In the genomic region with DNA sequence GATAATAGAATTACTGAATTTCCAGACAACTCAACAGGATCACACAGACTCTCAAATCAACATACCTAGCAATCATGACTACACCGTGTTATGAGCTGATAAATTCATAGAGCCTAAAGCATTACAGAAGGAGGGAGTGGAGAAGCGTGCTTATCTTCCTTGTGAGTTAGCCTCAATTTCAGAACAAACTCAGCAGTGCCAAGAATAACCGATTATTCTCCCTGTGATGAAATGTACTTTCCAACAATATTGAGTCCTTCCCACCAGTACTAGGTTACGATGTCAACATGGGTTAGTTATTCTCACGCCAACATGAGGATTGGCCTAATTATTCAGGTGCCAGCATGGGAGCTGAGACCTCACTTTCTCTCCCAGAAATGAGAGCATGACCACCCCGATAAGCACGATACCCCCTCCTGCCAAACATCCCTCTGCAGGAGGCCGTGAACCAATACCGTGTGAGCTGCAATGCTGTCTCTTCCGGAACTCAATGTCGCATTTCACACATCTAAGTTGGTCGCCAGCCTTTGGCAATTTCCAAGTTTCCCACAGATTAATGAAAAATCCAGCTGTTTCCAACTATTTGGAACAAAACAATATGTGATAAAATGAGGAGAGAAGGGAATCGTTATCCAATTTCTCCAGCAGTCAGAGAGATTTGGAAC, we compare ENCODE assay signal across 21 cellular contexts.
DNase-seq lines count a peak whose midpoint lies in the region; ATAC-seq and TF ChIP-seq lines count a peak whose summit lies in the region.
"Had no signal": no experiment of that assay in that cellular context is flagged by ENCODE, and none has a peak within 500 bp of the region (broad histone marks: within the 10 kb centered on the region; RNA-seq: fewer than 3 reads in every experiment).

No MANE protein-coding gene starts in this region.

- WGBS in gastroesophageal sphincter (ENCODE audit: low coverage in 1 of 2), 2 donors: 52 to 65% methylated on average over 12 to 13 of the region's 13 CpGs

- no peak overlapping the region for H3K4me3 ChIP-seq in gastroesophageal sphincter
- H3K4me3 ChIP-seq in osteoblast (ENCODE audit: insufficient read depth, low read length): no peak overlapping the region
- no peak overlapping the region for H3K4me3 ChIP-seq in BE2C (ENCODE audit: low read depth, low read length)
- H3K4me3 ChIP-seq: cardiac muscle cell, dorsolateral prefrontal cortex, ovary had no signal

- peak overlapping the region; percentile 44 for H3K4me2 ChIP-seq in osteoblast (ENCODE audit: insufficient read depth, low read length)
- H3K4me2 ChIP-seq: SK-N-SH had no signal

- peak; percentile 90 for ATAC-seq in Right ventricle myocardium inferior
- peak; percentile 79 for ATAC-seq in gastroesophageal sphincter

- H3K36me3 ChIP-seq in gastroesophageal sphincter: no peaks in the 10 kb centered on the region
- no peaks in the 10 kb centered on the region for H3K36me3 ChIP-seq in osteoblast (ENCODE audit: insufficient read depth, low read length)
- no peaks in the 10 kb centered on the region for H3K36me3 ChIP-seq in BE2C
- H3K36me3 ChIP-seq: cardiac muscle cell, ovary, WERI-Rb-1 had no signal

- no peaks in the 10 kb centered on the region for H4K20me1 ChIP-seq in osteoblast (ENCODE audit: insufficient read depth, low read length)

- H3K27ac ChIP-seq in gastroesophageal sphincter (peak overlapping the region in 1 of 4 donors; percentile 6), osteoblast (ENCODE audit: low read depth, low read length) (no peak overlapping the region)
- H3K27ac ChIP-seq: 22Rv1, cardiac muscle cell, dorsolateral prefrontal cortex, ovary, WERI-Rb-1 had no signal

- TF ChIP-seq POLR2A in gastroesophageal sphincter (IDR thresholded peaks at IDR 0.05): no peak

- TF ChIP-seq CTCF in gastroesophageal sphincter (IDR thresholded peaks at IDR 0.05) (no peak), osteoblast (IDR thresholded peaks at IDR 0.05; ENCODE audit: extremely low read depth, low read depth, low read length) (no peak), BE2C (IDR thresholded peaks at IDR 0.05; ENCODE audit: low read depth, low read length) (no peak)

- intact Hi-C loops in Right ventricle myocardium inferior (cut with DNase I) (no loop called here), cardiac septum (cut with DNase I) (no loop called here)

- DNase-seq in Right ventricle myocardium inferior (ENCODE audit: missing footprints): no peak
- DNase-seq in cardiac septum (ENCODE audit: low spot score): no peak
- no peak for DNase-seq in osteoblast (ENCODE audit: insufficient read length, low spot score, missing footprints)
- no peak for DNase-seq in SHP77 (lab: John Stamatoyannopoulos, UW)
- no peak for DNase-seq in SW480 (ENCODE audit: low spot score)
- DNase-seq in BE2C: no peak
- no peak for DNase-seq in stimulated activated CD4-positive, alpha-beta T cell treated with anti-CD3 and anti-CD28 coated beads, Interleukin-2, amount 100 ng/mL, for 48 hours
- DNase-seq: activated naive CD8-positive, alpha-beta T cell treated with anti-CD3 and anti-CD28 coated beads for 36 hours; Caco-2; dorsolateral prefrontal cortex; GOT3; Karpas-422; mesendoderm; NCI-H1694 treated with DMSO at 0.1 percent for 48 hours; NCI-H526 treated with DMSO at 0.1 percent for 48 hours; SK-N-SH; WERI-Rb-1 had no signal

- H3K4me1 ChIP-seq in gastroesophageal sphincter (peaks cover 0 to 3% (median 0%) of the 10 kb centered on the region in 3 donors), osteoblast (ENCODE audit: insufficient read depth, low read length) (peaks cover 4% of the 10 kb centered on the region), BE2C (peaks cover 20% of the 10 kb centered on the region)

- no peak for TF ChIP-seq EP300 in gastroesophageal sphincter (IDR thresholded peaks at IDR 0.05)

- no peaks in the 10 kb centered on the region for H3K79me2 ChIP-seq in osteoblast (ENCODE audit: insufficient read depth, low read length)

- H3K27me3 ChIP-seq in gastroesophageal sphincter (no peaks in the 10 kb centered on the region), osteoblast (ENCODE audit: insufficient read depth, low read length) (no peaks in the 10 kb centered on the region), BE2C (no peaks in the 10 kb centered on the region)
- H3K27me3 ChIP-seq: cardiac muscle cell, ovary had no signal

- H2AFZ ChIP-seq in osteoblast (ENCODE audit: low read length): peak overlapping the region; percentile 29

- H3K9me3 ChIP-seq in gastroesophageal sphincter (no peaks in the 10 kb centered on the region), osteoblast (ENCODE audit: low read depth, low read length) (no peaks in the 10 kb centered on the region), BE2C (no peaks in the 10 kb centered on the region)
- H3K9me3 ChIP-seq: Caco-2, ovary, SK-N-SH had no signal
